In genomic region chr4:80568891-80569290, GRCh38 we compare ENCODE assay signal across 1 cellular context.
TF ChIP-seq lines count a peak whose summit lies in the region.

No MANE protein-coding gene starts in this region.

TF ChIP-seq in H1, 55 proteins besides CTCF, POLR2A, EP300 and RAD21:
- TF ChIP-seq JUN (IDR thresholded peaks at IDR 0.05; ENCODE audit: low read depth, low read length) (no peak), HDAC6 (IDR thresholded peaks at IDR 0.05; ENCODE audit: low read depth, low read length) (no peak), CREB1 (IDR thresholded peaks at IDR 0.05) (no peak), GABPA (IDR thresholded peaks at IDR 0.05; ENCODE audit: borderline replicate concordance, insufficient read depth, low read length) (no peak), CTBP2 (IDR thresholded peaks at IDR 0.05; ENCODE audit: borderline replicate concordance, insufficient read depth, insufficient read length, low read length) (no peak), SP4 (IDR thresholded peaks at IDR 0.05; ENCODE audit: low read length) (no peak), PHF8 (conservative IDR thresholded peaks at IDR 0.05; ENCODE audit: low read depth, low read length) (no peak), ZNF274 (IDR thresholded peaks at IDR 0.05; ENCODE audit: borderline replicate concordance, extremely low read depth, low read length) (no peak), CEBPB (IDR thresholded peaks at IDR 0.05; ENCODE audit: low read depth, low read length) (no peak), E2F6 (IDR thresholded peaks at IDR 0.05) (no peak), RBBP5 (IDR thresholded peaks at IDR 0.05; ENCODE audit: borderline replicate concordance, low read depth, low read length) (no peak), YY1 (IDR thresholded peaks at IDR 0.05; ENCODE audit: low read depth, low read length) (no peak), MAX (IDR thresholded peaks at IDR 0.05) (no peak)
